Comparison of ENCODE assay signal across 8 cellular contexts in genomic region chr2:168336786-168337388, GRCh38.
A peak's percentile ranks its signal among the peaks of the same experiment; 100 is the strongest.
DNase-seq lines count a peak whose midpoint lies in the region; ATAC-seq and TF ChIP-seq lines count a peak whose summit lies in the region.

No MANE protein-coding gene starts in this region.

- H3K4me3 ChIP-seq in astrocyte of the cerebellum (ENCODE audit: low read depth, low read length), result no peak overlapping the region

- no peak overlapping the region for H3K27ac Mint-ChIP-seq in memory B cell

- no peaks in the 10 kb centered on the region for H3K36me3 Mint-ChIP-seq in memory B cell

- peak; percentile 45 for TF ChIP-seq CTCF in astrocyte of the cerebellum (IDR thresholded peaks at IDR 0.05; ENCODE audit: low read depth, low read length, missing control alignments)

- H3K4me3 Mint-ChIP-seq in memory B cell, result no peak overlapping the region

- H3K4me1 Mint-ChIP-seq in memory B cell, result peaks cover 3% of the 10 kb centered on the region

- in situ Hi-C loops in astrocyte of the cerebellum (cut with HindIII; ENCODE audit: low sequenced_read_pairs), result no loop called here

- peak; percentile 64 for ATAC-seq in GM18508 (IDR thresholded peaks at IDR 0.05; ENCODE audit: insufficient read depth, unreplicated experiment)
- peak; percentile 83 for ATAC-seq in HG03342 (IDR thresholded peaks at IDR 0.05; ENCODE audit: unreplicated experiment)
- ATAC-seq in memory B cell (ENCODE audit: low read depth), result peak; percentile 94

- DNase-seq in SHP77 treated with DMSO at 0.1 percent for 48 hours (lab: John Stamatoyannopoulos, UW), result peak; percentile 58
- no peak for DNase-seq in astrocyte of the cerebellum (ENCODE audit: low read depth)
- DNase-seq in memory B cell (ENCODE audit: low spot score in 2 of 2), result peak in 1 of 2 donors; percentile 26
- no peak for DNase-seq in GM19240 (ENCODE audit: insufficient read length, low spot score)
- DNase-seq in T1000 (lab: John Stamatoyannopoulos, UW), result no peak
- DNase-seq in AG08396 (ENCODE audit: low spot score), result no peak

- no peaks in the 10 kb centered on the region for H3K9me3 Mint-ChIP-seq in memory B cell

- peaks cover 7% of the 10 kb centered on the region for H3K27me3 Mint-ChIP-seq in memory B cell
